In the genomic region with DNA sequence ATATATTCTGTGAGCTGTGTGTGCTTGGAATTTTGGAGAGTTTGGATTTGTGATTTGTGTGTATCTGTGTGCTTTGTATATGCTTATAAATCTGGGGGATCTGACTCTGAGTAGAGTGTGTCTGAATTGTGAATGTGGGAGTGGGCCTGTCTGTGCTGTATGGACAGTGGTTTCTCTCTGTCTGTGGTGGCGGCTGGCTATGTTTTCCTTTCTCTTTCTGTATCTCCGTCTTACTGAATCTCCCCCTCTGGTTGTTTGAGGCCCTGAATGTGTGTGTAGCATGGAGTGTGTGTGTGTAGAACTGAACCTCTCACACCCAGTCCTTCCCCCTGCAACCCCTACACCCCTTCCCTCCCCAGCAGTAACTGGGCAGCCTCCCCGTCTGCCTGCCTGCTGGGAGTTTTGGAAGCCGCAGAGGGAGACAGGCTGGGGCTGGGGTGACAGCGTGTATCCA, we compare ENCODE assay signal across 8 cellular contexts. TPM values are rescaled to one million over a fixed set of nuclear protein-coding genes. Genes with fewer than 3 reads are reported as not detected.
DNase-seq lines count a peak whose midpoint lies in the region; ATAC-seq and TF ChIP-seq lines count a peak whose summit lies in the region.

No MANE protein-coding gene starts in this region.

- peaks cover 21% of the 10 kb centered on the region for H3K79me1 ChIP-seq in neuronal stem cell (ENCODE audit: low read depth, low read length)

- H3K27me3 ChIP-seq in dorsolateral prefrontal cortex (no peaks in the 10 kb centered on the region), neuronal stem cell (ENCODE audit: control insufficient read depth in 3 of 3, insufficient read depth in 3 of 3, low read depth in 1 of 3, low read length in 3 of 3) (no peaks in the 10 kb centered on the region)

- peaks cover 48 to 58% of the 10 kb centered on the region in 2 donors for H3K4me1 ChIP-seq in neuronal stem cell (ENCODE audit: control insufficient read depth in 2 of 2, insufficient read depth in 1 of 2, low read depth in 1 of 2, low read length in 2 of 2)

- no peak overlapping the region for H3K14ac ChIP-seq in neuronal stem cell (ENCODE audit: low read length)

- H3K23ac ChIP-seq in neuronal stem cell (ENCODE audit: low read depth, low read length, poor library complexity) = no peak overlapping the region

- DNase-seq in activated CD4-positive, CD25-positive, alpha-beta regulatory T cell (lab: John Stamatoyannopoulos, UW) = no peak
- DNase-seq in dorsolateral prefrontal cortex (no peak), neuronal stem cell (ENCODE audit: low spot score) (no peak), T-helper 1 cell (no peak), NCI-H187 (lab: John Stamatoyannopoulos, UW) (no peak)

- no peak overlapping the region for H3K9ac ChIP-seq in neuronal stem cell (ENCODE audit: low read depth, low read length, poor library complexity)

- WGBS in neuronal stem cell (ENCODE audit: extremely low coverage in 2 of 2, insufficient read length in 2 of 2, insufficient replicate concordance in 1 of 2), 2 donors = no CpG with 5 or more reads among the region's 5 CpGs

- H3K9me3 ChIP-seq in neuronal stem cell (replicated peaks in 1 of 2; ENCODE audit: control insufficient read depth in 2 of 2, insufficient read depth in 1 of 2, low read depth in 1 of 2, low read length in 2 of 2) = no peaks in the 10 kb centered on the region

- H2BK12ac ChIP-seq in neuronal stem cell (ENCODE audit: low read length) = no peak overlapping the region

- intact Hi-C loops in dorsolateral prefrontal cortex (cut with DNase I) = no loop called here

- H2BK5ac ChIP-seq in neuronal stem cell (ENCODE audit: low read length) = no peak overlapping the region

- peak overlapping the region; percentile 51 for H2AK5ac ChIP-seq in neuronal stem cell (ENCODE audit: low read depth, low read length)

- H3K4me2 ChIP-seq in neuronal stem cell (ENCODE audit: insufficient read depth, low read length, poor library complexity, severe bottlenecking) = no peak overlapping the region

- ATAC-seq in activated CD4-positive, CD25-positive, alpha-beta regulatory T cell treated with anti-CD3 and anti-CD28 coated beads, Interleukin-2, amount 50 U/mL, for 24 hours = peak; percentile 19 to 37
- peak; percentile 28 for ATAC-seq in HG03521 (IDR thresholded peaks at IDR 0.05; ENCODE audit: unreplicated experiment)
- no peak for ATAC-seq in HG03025 (IDR thresholded peaks at IDR 0.05; ENCODE audit: low FRiP score, unreplicated experiment)

- peak overlapping the region in 57 of 59 donors; percentile 5 to 99 (median 93) for H3K4me3 ChIP-seq in dorsolateral prefrontal cortex
- no peak overlapping the region for H3K4me3 ChIP-seq in neuronal stem cell (ENCODE audit: low read length in 2 of 2)

- H3K27ac ChIP-seq in dorsolateral prefrontal cortex (peak overlapping the region; percentile 90 to 100 (median 99)), neuronal stem cell (replicated peaks; ENCODE audit: low read length) (no peak overlapping the region)

- H3K36me3 ChIP-seq in neuronal stem cell (replicated peaks in 1 of 2; ENCODE audit: control insufficient read depth in 2 of 2, insufficient read depth in 2 of 2, low read length in 2 of 2) = peaks cover 0 to 6% of the 10 kb centered on the region in 2 donors

- H2AFZ ChIP-seq in neuronal stem cell (ENCODE audit: low read length) = no peak overlapping the region

- H3K4ac ChIP-seq in neuronal stem cell (ENCODE audit: low read length) = peak overlapping the region; percentile 27

- H4K91ac ChIP-seq in neuronal stem cell (ENCODE audit: low read depth, low read length, poor library complexity) = no peak overlapping the region

- H2BK120ac ChIP-seq in neuronal stem cell (ENCODE audit: low read depth, low read length) = no peak overlapping the region

- no peak for TF ChIP-seq CTCF in dorsolateral prefrontal cortex (IDR thresholded peaks at IDR 0.05 in 54 of 56, conservative IDR thresholded peaks at IDR 0.05 in 2 of 56; ENCODE audit: low read depth in 1 of 56, partially characterized antibody in 56 of 56)

- no peak overlapping the region for H4K8ac ChIP-seq in neuronal stem cell (ENCODE audit: low read depth, low read length)

- peak overlapping the region; percentile 41 for H3K18ac ChIP-seq in neuronal stem cell (ENCODE audit: low read length)

- H2BK15ac ChIP-seq in neuronal stem cell (ENCODE audit: low read length) = peak overlapping the region; percentile 60

RNA-seq across cellular contexts. Expression of a gene that starts 4.7 kb away (rescaled TPM):
- total RNA-seq in dorsolateral prefrontal cortex = 100 to 1,000 TPM in 83 of 120 experiments, 10 to 100 TPM in 37; 79.1 to 229 (median 108) TPM
- 30.9 TPM for polyA plus RNA-seq in neuronal stem cell (2013, experiment 1 of 2)
- polyA plus RNA-seq in neuronal stem cell (2013, experiment 2 of 2) = 32.1 TPM

Comparison
In these comparisons a context has a peak if more than half of its experiments do, and no peak if none do; other contexts are left out.
1. H3K4me3 ChIP-seq: peak in dorsolateral prefrontal cortex (57 of 59); none in neuronal stem cell (0 of 2).